ENCODE assay signal across 1 cellular context in genomic region chr15:29671308-29671981, GRCh38.
TF ChIP-seq lines count a peak whose summit lies in the region.

No MANE protein-coding gene starts in this region.

TF ChIP-seq in HepG2, 621 proteins besides CTCF, POLR2A, EP300 and RAD21 (continued from another document):
- no peak for TF ChIP-seq PHF5A (CRISPR knock-in tag; IDR thresholded peaks at IDR 0.05; ENCODE audit: low read depth, unreplicated experiment)
- TF ChIP-seq PBX2 (CRISPR knock-in tag; IDR thresholded peaks at IDR 0.05), result no peak
- TF ChIP-seq ZFYVE20 (CRISPR knock-in tag; IDR thresholded peaks at IDR 0.05; ENCODE audit: borderline replicate concordance, low read depth), result no peak
- no peak for TF ChIP-seq THAP11 (CRISPR knock-in tag; IDR thresholded peaks at IDR 0.05)
- TF ChIP-seq HMG20B (CRISPR knock-in tag; conservative IDR thresholded peaks at IDR 0.05), result no peak
